ENCODE assay signal across 3 cellular contexts in the genomic region with DNA sequence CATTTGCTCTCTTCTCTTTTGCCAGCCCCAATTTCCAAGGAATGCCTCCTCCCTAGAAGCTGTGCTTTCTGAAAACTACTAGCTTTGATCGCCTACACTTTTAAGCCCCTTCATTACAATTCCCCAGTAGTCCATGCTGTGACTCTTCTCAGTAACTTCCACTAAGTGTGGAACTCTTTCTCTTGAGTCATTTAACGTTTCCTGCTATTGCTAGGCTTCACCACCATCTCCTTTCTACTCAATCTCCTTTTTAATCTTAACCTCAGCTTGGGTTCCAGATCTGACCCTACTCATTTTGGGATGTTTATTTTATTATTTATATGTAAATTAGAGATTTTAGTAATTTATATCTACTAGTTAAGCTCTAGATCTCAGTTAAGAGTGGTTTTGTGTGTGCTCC. TPM values are rescaled to one million over a fixed set of nuclear protein-coding genes. Genes with fewer than 3 reads are reported as not detected.
"Had no signal": no experiment of that assay in that cellular context is flagged by ENCODE, and none has a peak within 500 bp of the region (broad histone marks: within the 10 kb centered on the region; RNA-seq: fewer than 3 reads in every experiment).

No MANE protein-coding gene starts in this region.

- H3K4me3 ChIP-seq: GM12878 had no signal

- ATAC-seq: GM12878 had no signal

- DNase-seq: GDM1, GF-D8 had no signal

RNA-seq across cellular contexts. Expression of gene SEMA3D, which starts 14.4 kb away (rescaled TPM):
- total RNA-seq: GM12878 had no signal
